Comparison of ENCODE assay signal across 8 cellular contexts in the genomic region with DNA sequence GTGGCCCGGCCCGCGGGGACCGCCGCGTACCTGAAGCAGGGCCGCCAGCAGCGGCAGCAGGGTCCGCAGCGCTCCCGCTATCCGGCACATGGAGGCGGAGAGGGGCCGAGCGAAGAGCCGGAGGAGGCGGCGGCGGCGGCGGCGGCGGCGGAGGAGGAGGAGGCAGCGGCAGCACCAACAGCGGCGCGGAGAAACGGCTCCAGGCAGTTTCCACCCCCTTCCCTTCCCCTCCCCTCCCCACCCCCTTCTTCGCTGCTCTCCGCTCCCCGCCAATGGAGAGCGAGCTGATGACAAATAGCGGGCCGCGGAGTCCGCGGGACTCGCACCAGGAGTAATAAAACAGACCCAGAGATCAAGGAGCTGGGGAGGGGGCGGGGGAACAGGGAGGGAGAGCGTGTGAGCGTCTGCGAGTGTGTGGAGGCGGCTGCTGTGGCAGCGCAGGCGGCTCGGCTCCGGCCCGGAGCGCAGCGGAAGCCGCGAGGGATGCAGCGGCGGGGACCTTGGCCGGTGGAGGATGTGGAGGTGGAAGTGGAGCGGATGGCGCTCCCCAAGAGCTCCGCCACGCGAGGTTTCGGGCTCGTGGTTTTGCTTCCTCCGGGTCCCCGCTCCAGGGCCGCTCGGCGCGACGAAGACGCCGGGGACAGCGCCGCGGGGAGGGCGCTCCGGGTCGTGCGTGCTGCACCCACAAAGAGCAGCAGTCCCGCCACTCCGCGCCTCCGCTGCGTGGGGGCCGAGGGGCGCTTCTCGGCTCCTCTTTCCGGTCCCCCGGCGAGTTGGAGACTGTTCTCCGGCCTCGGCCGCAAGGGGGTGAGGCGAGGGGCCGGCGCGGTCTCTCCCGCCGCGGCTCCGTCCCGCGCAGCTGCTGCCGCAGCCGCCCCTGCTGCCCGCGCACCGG. TPM values are rescaled to one million over a fixed set of nuclear protein-coding genes. Genes with fewer than 3 reads are reported as not detected.
DNase-seq lines count a peak whose midpoint lies in the region; TF ChIP-seq lines count a peak whose summit lies in the region.

A gene (minus strand): TSS at position 198 of the 895 bp plus-strand sequence. CDS start 108 bp downstream, at position 90.

- peak in 1 of 2 donors; percentile 35 for TF ChIP-seq EP300 in tibial nerve (IDR thresholded peaks at IDR 0.05)

- no peak for TF ChIP-seq POLR2A in tibial nerve (IDR thresholded peaks at IDR 0.05)

- peaks cover 2 to 7% of the 10 kb centered on the region in 2 donors for H3K4me1 ChIP-seq in esophagus (ENCODE audit: control insufficient read depth in 2 of 2, insufficient read depth in 2 of 2, low read length in 1 of 2)
- peaks cover 0 to 38% (median 5%) of the 10 kb centered on the region in 4 donors for H3K4me1 ChIP-seq in tibial nerve

- H3K27me3 ChIP-seq in esophagus (ENCODE audit: control insufficient read depth in 1 of 2, insufficient read depth in 2 of 2, low read length in 2 of 2) (peaks cover 0 to 31% of the 10 kb centered on the region in 2 donors), tibial nerve (peaks cover 0 to 38% of the 10 kb centered on the region in 2 donors)

- H3K27ac ChIP-seq in esophagus (ENCODE audit: low read depth in 2 of 2, low read length in 1 of 2) = peak within 1 kb of the TSS in 1 of 2 donors; percentile 18
- H3K27ac ChIP-seq in tibial nerve = peak within 1 kb of the TSS; percentile 37 to 71 (median 56)

- H3K4me3 ChIP-seq in esophagus (ENCODE audit: low read depth in 1 of 2, low read length in 2 of 2) (peak within 1 kb of the TSS; percentile 43 to 51), tibial nerve (peak within 1 kb of the TSS; percentile 50 to 76 (median 60))

- H3K9me3 ChIP-seq in esophagus (ENCODE audit: control insufficient read depth in 2 of 2, insufficient read depth in 1 of 2, low read depth in 1 of 2, low read length in 1 of 2) = no peaks in the 10 kb centered on the region
- H3K9me3 ChIP-seq in tibial nerve = no peaks in the 10 kb centered on the region

- DNase-seq in activated CD8-positive, alpha-beta memory T cell treated with anti-CD3 and anti-CD28 coated beads for 24 hours = peak; percentile 58
- no peak for DNase-seq in activated CD8-positive, alpha-beta memory T cell treated with anti-CD3 and anti-CD28 coated beads, Interleukin-2, amount 50 U/mL, for 4 hours
- DNase-seq in NCI-H1417 treated with DMSO at 0.1 percent for 48 hours (lab: John Stamatoyannopoulos, UW) (peak; percentile 71), UCSD-AML1 (lab: John Stamatoyannopoulos, UW; ENCODE audit: unreplicated experiment) (peak; percentile 12), midbrain (lab: John Stamatoyannopoulos, UW) (peak; percentile 83), tibial nerve (ENCODE audit: low spot score in 2 of 2) (no peak)
- no peak for DNase-seq in stimulated activated CD4-positive, alpha-beta T cell treated with anti-CD3 and anti-CD28 coated beads, Interleukin-2, amount 100 ng/mL, for 48 hours

- 1% methylated on average over 59 to 108 of the region's 108 CpGs for WGBS in esophagus, 2 donors
- 1% methylated on average over 44 to 61 of the region's 108 CpGs for WGBS in tibial nerve, 2 donors

- no peaks in the 10 kb centered on the region for H3K36me3 ChIP-seq in esophagus (ENCODE audit: control insufficient read depth in 2 of 2, insufficient read depth in 2 of 2, low read length in 1 of 2)
- no peaks in the 10 kb centered on the region for H3K36me3 ChIP-seq in tibial nerve

- peak in 2 of 5 experiments; percentile 5 to 23 for TF ChIP-seq CTCF in tibial nerve (IDR thresholded peaks at IDR 0.05)

RNA-seq across cellular contexts. Expression of the gene that starts here (rescaled TPM):
- under 1 TPM; 0.12 to 0.38 TPM for polyA plus RNA-seq in esophagus
- 1 to 10 TPM; 3.9 to 9.8 (median 7.5) TPM for total RNA-seq in tibial nerve

Comparison
In these comparisons a context has a peak if more than half of its experiments do, and no peak if none do; other contexts are left out.
1. DNase-seq: peak in activated CD8-positive, alpha-beta memory T cell treated with anti-CD3 and anti-CD28 coated beads for 24 hours (single experiment), NCI-H1417 treated with DMSO at 0.1 percent for 48 hours (single experiment), UCSD-AML1 (single experiment) and midbrain (single experiment); none in activated CD8-positive, alpha-beta memory T cell treated with anti-CD3 and anti-CD28 coated beads, Interleukin-2, amount 50 U/mL, for 4 hours (single experiment), tibial nerve (0 of 2) and stimulated activated CD4-positive, alpha-beta T cell treated with anti-CD3 and anti-CD28 coated beads, Interleukin-2, amount 100 ng/mL, for 48 hours (0 of 2).